1 cellular context compared by ENCODE assay signal in genomic region chr7:158422551-158423189, GRCh38.
TF ChIP-seq lines count a peak whose summit lies in the region.

No MANE protein-coding gene starts in this region.

TF ChIP-seq in K562, 482 proteins besides CTCF, POLR2A, EP300 and RAD21 (continued from another document):
- TF ChIP-seq POLR2AphosphoS5 (IDR thresholded peaks at IDR 0.05; ENCODE audit: control insufficient read depth, insufficient read depth, low read depth, low read length) (0 out of 2 replicates have a peak, but pooled peaks have one; percentile 30), ZNF655 (CRISPR knock-in tag; IDR thresholded peaks at IDR 0.05) (no peak), HMGN3 (IDR thresholded peaks at IDR 0.05; ENCODE audit: borderline replicate concordance, extremely low read depth, insufficient read length, low read depth, low read length) (peak; percentile 31), U2AF1 (optimal IDR thresholded peaks at IDR 0.05; ENCODE audit: low read depth, low read length) (no peak), NCOA1 (IDR thresholded peaks at IDR 0.05; ENCODE audit: low read depth) (no peak), BHLHE40 (IDR thresholded peaks at IDR 0.05; ENCODE audit: low read length) (no peak; the same call in 1 of the 2 replicates), E2F1 (CRISPR knock-in tag; IDR thresholded peaks at IDR 0.05) (no peak), TEAD4 (IDR thresholded peaks at IDR 0.05; ENCODE audit: low read length) (peak; percentile 77), TEAD4 (CRISPR knock-in tag; IDR thresholded peaks at IDR 0.05; ENCODE audit: borderline replicate concordance) (no peak), PML (IDR thresholded peaks at IDR 0.05; ENCODE audit: low read length) (peak; percentile 35; the same call in 1 of the 2 replicates), SMAD3 (CRISPR knock-in tag; conservative IDR thresholded peaks at IDR 0.05) (no peak), ZNF232 (CRISPR knock-in tag; IDR thresholded peaks at IDR 0.05) (no peak), TGIF2 (CRISPR knock-in tag; IDR thresholded peaks at IDR 0.05) (no peak), PCBP1 (IDR thresholded peaks at IDR 0.05; ENCODE audit: low read depth, low read length, poor library complexity, severe bottlenecking) (no peak), NCOA2 (IDR thresholded peaks at IDR 0.05; ENCODE audit: partially characterized antibody in 2 of 2) (no peak), UBTF (IDR thresholded peaks at IDR 0.05; ENCODE audit: borderline replicate concordance in 1 of 2, low read depth in 2 of 2, low read length in 2 of 2) (no peak), CBFA2T2 (conservative IDR thresholded peaks at IDR 0.05) (peak; percentile 62), XRCC4 (IDR thresholded peaks at IDR 0.05; ENCODE audit: extremely low read depth, insufficient read depth, insufficient read length) (no peak), ARID1B (IDR thresholded peaks at IDR 0.05) (peak; percentile 79), CTBP1 (IDR thresholded peaks at IDR 0.05; ENCODE audit: borderline replicate concordance) (peak; percentile 80; the same call in 1 of the 2 replicates), PRMT5 (CRISPR knock-in tag; IDR thresholded peaks at IDR 0.05) (no peak), HDAC2 (IDR thresholded peaks at IDR 0.05) (no peak), HNRNPLL (IDR thresholded peaks at IDR 0.05; ENCODE audit: low read depth, low read length, poor library complexity, severe bottlenecking) (no peak), NFYB (IDR thresholded peaks at IDR 0.05; ENCODE audit: extremely low read depth, insufficient read length) (peak; percentile 47), ATF6 (CRISPR knock-in tag; IDR thresholded peaks at IDR 0.05) (no peak), ZNF175 (CRISPR knock-in tag; IDR thresholded peaks at IDR 0.05; ENCODE audit: low read depth) (no peak), MCM5 (IDR thresholded peaks at IDR 0.05; ENCODE audit: low read depth) (no peak), STAT5B (CRISPR knock-in tag; IDR thresholded peaks at IDR 0.05) (no peak), SIN3A (IDR thresholded peaks at IDR 0.05; ENCODE audit: borderline replicate concordance in 2 of 2, control insufficient read depth in 1 of 2, low read depth in 2 of 2, low read length in 2 of 2) (no peak), NFATC3 (IDR thresholded peaks at IDR 0.05) (no peak), TRIM24 (IDR thresholded peaks at IDR 0.05) (no peak), SRF (CRISPR knock-in tag; IDR thresholded peaks at IDR 0.05) (no peak), E2F8 (IDR thresholded peaks at IDR 0.05; ENCODE audit: low read depth, partially characterized antibody) (no peak), EHMT2 (IDR thresholded peaks at IDR 0.05) (no peak), MXD1 (CRISPR knock-in tag; IDR thresholded peaks at IDR 0.05; ENCODE audit: borderline replicate concordance, poor library complexity, severe bottlenecking) (no peak), SNRNP70 (optimal IDR thresholded peaks at IDR 0.05; ENCODE audit: low read depth, low read length) (no peak), DPF2 (IDR thresholded peaks at IDR 0.05) (peak; percentile 19; the same call in 1 of the 2 replicates), RB1 (IDR thresholded peaks at IDR 0.05; ENCODE audit: low read depth) (no peak), PCBP2 (IDR thresholded peaks at IDR 0.05; ENCODE audit: low read depth, low read length, poor library complexity, severe bottlenecking) (no peak), PHB (CRISPR knock-in tag; IDR thresholded peaks at IDR 0.05) (no peak), ZNF778 (CRISPR knock-in tag; IDR thresholded peaks at IDR 0.05) (no peak), HNRNPK (IDR thresholded peaks at IDR 0.05; ENCODE audit: low read depth, low read length, poor library complexity, severe bottlenecking) (no peak), HIVEP1 (CRISPR knock-in tag; IDR thresholded peaks at IDR 0.05) (no peak), ETV6 (IDR thresholded peaks at IDR 0.05; ENCODE audit: borderline replicate concordance in 1 of 2, low read depth in 2 of 2, low read length in 1 of 2) (no peak), ETV6 (CRISPR knock-in tag; IDR thresholded peaks at IDR 0.05; ENCODE audit: borderline replicate concordance) (no peak), ZNF785 (CRISPR knock-in tag; IDR thresholded peaks at IDR 0.05) (no peak), POU5F1 (IDR thresholded peaks at IDR 0.05; ENCODE audit: borderline replicate concordance, low read depth, low read length, partially characterized antibody) (no peak), KDM2B (CRISPR knock-in tag; IDR thresholded peaks at IDR 0.05) (no peak), TCF7 (IDR thresholded peaks at IDR 0.05; ENCODE audit: borderline replicate concordance) (no peak), RNF2 (IDR thresholded peaks at IDR 0.05) (no peak), ZNF583 (CRISPR knock-in tag; IDR thresholded peaks at IDR 0.05) (no peak), HNRNPH1 (optimal IDR thresholded peaks at IDR 0.05; ENCODE audit: low read depth, low read length) (no peak), ZNF586 (CRISPR knock-in tag; conservative IDR thresholded peaks at IDR 0.05) (no peak)
- TF ChIP-seq, protein P1, sequence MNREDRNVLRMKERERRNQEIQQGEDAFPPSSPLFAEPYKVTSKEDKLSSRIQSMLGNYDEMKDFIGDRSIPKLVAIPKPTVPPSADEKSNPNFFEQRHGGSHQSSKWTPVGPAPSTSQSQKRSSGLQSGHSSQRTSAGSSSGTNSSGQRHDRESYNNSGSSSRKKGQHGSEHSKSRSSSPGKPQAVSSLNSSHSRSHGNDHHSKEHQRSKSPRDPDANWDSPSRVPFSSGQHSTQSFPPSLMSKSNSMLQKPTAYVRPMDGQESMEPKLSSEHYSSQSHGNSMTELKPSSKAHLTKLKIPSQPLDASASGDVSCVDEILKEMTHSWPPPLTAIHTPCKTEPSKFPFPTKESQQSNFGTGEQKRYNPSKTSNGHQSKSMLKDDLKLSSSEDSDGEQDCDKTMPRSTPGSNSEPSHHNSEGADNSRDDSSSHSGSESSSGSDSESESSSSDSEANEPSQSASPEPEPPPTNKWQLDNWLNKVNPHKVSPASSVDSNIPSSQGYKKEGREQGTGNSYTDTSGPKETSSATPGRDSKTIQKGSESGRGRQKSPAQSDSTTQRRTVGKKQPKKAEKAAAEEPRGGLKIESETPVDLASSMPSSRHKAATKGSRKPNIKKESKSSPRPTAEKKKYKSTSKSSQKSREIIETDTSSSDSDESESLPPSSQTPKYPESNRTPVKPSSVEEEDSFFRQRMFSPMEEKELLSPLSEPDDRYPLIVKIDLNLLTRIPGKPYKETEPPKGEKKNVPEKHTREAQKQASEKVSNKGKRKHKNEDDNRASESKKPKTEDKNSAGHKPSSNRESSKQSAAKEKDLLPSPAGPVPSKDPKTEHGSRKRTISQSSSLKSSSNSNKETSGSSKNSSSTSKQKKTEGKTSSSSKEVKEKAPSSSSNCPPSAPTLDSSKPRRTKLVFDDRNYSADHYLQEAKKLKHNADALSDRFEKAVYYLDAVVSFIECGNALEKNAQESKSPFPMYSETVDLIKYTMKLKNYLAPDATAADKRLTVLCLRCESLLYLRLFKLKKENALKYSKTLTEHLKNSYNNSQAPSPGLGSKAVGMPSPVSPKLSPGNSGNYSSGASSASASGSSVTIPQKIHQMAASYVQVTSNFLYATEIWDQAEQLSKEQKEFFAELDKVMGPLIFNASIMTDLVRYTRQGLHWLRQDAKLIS (CRISPR knock-in tag; IDR thresholded peaks at IDR 0.05): no peak
- TF ChIP-seq, protein P2, sequence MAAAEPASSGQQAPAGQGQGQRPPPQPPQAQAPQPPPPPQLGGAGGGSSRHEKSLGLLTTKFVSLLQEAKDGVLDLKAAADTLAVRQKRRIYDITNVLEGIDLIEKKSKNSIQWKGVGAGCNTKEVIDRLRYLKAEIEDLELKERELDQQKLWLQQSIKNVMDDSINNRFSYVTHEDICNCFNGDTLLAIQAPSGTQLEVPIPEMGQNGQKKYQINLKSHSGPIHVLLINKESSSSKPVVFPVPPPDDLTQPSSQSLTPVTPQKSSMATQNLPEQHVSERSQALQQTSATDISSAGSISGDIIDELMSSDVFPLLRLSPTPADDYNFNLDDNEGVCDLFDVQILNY (CRISPR knock-in tag; IDR thresholded peaks at IDR 0.05): no peak
- TF ChIP-seq, protein P3, sequence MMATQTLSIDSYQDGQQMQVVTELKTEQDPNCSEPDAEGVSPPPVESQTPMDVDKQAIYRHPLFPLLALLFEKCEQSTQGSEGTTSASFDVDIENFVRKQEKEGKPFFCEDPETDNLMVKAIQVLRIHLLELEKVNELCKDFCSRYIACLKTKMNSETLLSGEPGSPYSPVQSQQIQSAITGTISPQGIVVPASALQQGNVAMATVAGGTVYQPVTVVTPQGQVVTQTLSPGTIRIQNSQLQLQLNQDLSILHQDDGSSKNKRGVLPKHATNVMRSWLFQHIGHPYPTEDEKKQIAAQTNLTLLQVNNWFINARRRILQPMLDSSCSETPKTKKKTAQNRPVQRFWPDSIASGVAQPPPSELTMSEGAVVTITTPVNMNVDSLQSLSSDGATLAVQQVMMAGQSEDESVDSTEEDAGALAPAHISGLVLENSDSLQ (IDR thresholded peaks at IDR 0.05): 0 out of 2 replicates have a peak, but pooled peaks have one; percentile 20
